Comparison of ENCODE assay signal across 8 cellular contexts in the genomic region with DNA sequence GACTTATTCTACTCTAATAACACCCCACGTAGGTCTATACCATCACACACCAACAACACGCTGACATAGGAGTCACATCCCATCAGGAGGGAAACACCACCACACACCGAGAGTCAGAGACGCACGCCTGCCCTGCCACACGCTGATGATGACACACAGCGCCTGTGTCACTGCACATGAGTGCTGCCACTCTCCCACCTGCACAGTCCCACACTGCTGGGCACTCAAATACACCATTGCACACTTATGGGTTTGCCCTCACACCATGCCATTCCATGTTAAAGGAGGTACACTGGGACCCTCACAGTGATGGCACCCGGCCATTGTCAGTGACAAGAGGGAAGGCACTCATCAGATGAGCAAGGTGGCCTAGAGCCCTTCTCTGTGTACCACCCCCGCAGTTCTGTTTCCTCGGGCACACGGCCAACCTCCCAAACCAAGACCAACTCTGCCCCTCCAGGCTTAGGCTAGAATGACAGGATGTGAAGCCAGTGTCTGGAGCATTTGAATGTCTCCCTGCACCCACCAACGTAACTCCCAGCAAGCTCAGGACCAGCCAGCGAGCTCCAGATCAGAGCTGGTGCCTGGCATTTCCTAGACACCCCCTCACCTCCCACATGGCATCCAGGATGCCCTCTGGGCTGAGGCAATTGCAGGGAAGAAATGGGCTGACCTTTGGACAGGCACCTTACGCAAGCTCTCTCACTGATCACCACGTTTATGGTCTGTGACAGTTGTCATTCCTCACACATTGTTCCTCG. TPM values are rescaled to one million over a fixed set of nuclear protein-coding genes. Genes with fewer than 3 reads are reported as not detected.
DNase-seq lines count a peak whose midpoint lies in the region; ATAC-seq and TF ChIP-seq lines count a peak whose summit lies in the region.

No MANE protein-coding gene starts in this region.

- no peak overlapping the region for H3K27ac ChIP-seq in PC-3 (ENCODE audit: low read length)
- H3K27ac ChIP-seq in thyroid gland = no peak overlapping the region

- no TSS peak for BruUV-seq in PC-3 (replicated peaks; lab: Mats Ljungman, UMichigan)

- 0 out of 2 replicates have a peak, but pooled peaks have one; percentile 18 for ATAC-seq in PC-3
- ATAC-seq in GM19455 (IDR thresholded peaks at IDR 0.05; ENCODE audit: unreplicated experiment) = no peak
- no peak for ATAC-seq in HG03442 (IDR thresholded peaks at IDR 0.05; ENCODE audit: unreplicated experiment)

- POLR2A ChIA-PET in PC-3 (lab: Charles Lee; ENCODE audit: unreplicated experiment) = no interaction called here

- peak; percentile 35; the same call in 1 of the 2 replicates for TF ChIP-seq CTCF in HFFc6 (IDR thresholded peaks at IDR 0.05)
- peak; percentile 56 for TF ChIP-seq CTCF in PC-3 (conservative IDR thresholded peaks at IDR 0.05; ENCODE audit: low read depth, low read length)
- TF ChIP-seq CTCF in thyroid gland (IDR thresholded peaks at IDR 0.05) = no peak

- intact Hi-C loops in PC-3 (cut with micrococcal nuclease) (no loop called here), thyroid gland (cut with DNase I) (no loop called here)

- H3K4me3 ChIP-seq in PC-3 (ENCODE audit: low read length) (no peak overlapping the region), thyroid gland (replicated peaks in 1 of 3) (no peak overlapping the region)

- peak; percentile 32 for DNase-seq in DMS153 treated with DMSO at 0.1 percent for 48 hours (lab: John Stamatoyannopoulos, UW; ENCODE audit: unreplicated experiment)
- peak; percentile 2 for DNase-seq in HFFc6
- peak; percentile 35 for DNase-seq in PC-3
- DNase-seq in kidney tubule cell (ENCODE audit: low spot score) = peak; percentile 6
- DNase-seq in thyroid gland = no peak
- DNase-seq in NCI-H1930 (lab: John Stamatoyannopoulos, UW) = no peak

- H3K4me2 ChIP-seq in PC-3 (ENCODE audit: low read length) = no peak overlapping the region

- no peaks in the 10 kb centered on the region for H3K4me1 Mint-ChIP-seq in HFFc6 (ENCODE audit: low read depth)

- H3K27me3 ChIP-seq in PC-3 (ENCODE audit: low read length) (no peaks in the 10 kb centered on the region; the same call in 1 of the 2 replicates), thyroid gland (peaks cover 5% of the 10 kb centered on the region)

- H3K27ac Mint-ChIP-seq in HFFc6 = no peak overlapping the region

- no peaks in the 10 kb centered on the region for H3F3A ChIP-seq in PC-3 (ENCODE audit: low read length, unreplicated experiment)

- H4K20me1 ChIP-seq in PC-3 (ENCODE audit: low read length) = no peaks in the 10 kb centered on the region

- no peak for TF ChIP-seq POLR2A in thyroid gland (IDR thresholded peaks at IDR 0.05)

- no peak overlapping the region for H3K9ac ChIP-seq in PC-3 (ENCODE audit: low read length)

- peaks cover 22% of the 10 kb centered on the region for H3K27me3 Mint-ChIP-seq in HFFc6 (ENCODE audit: insufficient read depth)

- H3K4me1 ChIP-seq in PC-3 (ENCODE audit: insufficient read depth, low read length) (no peaks in the 10 kb centered on the region), thyroid gland (peaks cover 0 to 5% of the 10 kb centered on the region in 2 donors)

- CTCF ChIA-PET in PC-3 (lab: Charles Lee) = no interaction called here

- H3K36me3 ChIP-seq in PC-3 (ENCODE audit: low read depth, low read length) = no peaks in the 10 kb centered on the region
- no peaks in the 10 kb centered on the region for H3K36me3 ChIP-seq in thyroid gland

- no peaks in the 10 kb centered on the region for H3K9me2 ChIP-seq in PC-3 (replicated peaks; ENCODE audit: low read length)

- H3K36me3 Mint-ChIP-seq in HFFc6 (ENCODE audit: low read depth) = no peaks in the 10 kb centered on the region

- no peak overlapping the region for H3K4me3 Mint-ChIP-seq in HFFc6

- H3K79me2 ChIP-seq in PC-3 (ENCODE audit: low read length) = no peaks in the 10 kb centered on the region

- H3K9me3 Mint-ChIP-seq in HFFc6 = no peaks in the 10 kb centered on the region

- no peak overlapping the region for H2AFZ ChIP-seq in PC-3 (ENCODE audit: low read length)

- H3K9me3 ChIP-seq in PC-3 (ENCODE audit: low read length) (no peaks in the 10 kb centered on the region), thyroid gland (no peaks in the 10 kb centered on the region)

- 60 to 74% methylated on average over 12 to 16 of the region's 16 CpGs for WGBS in thyroid gland, 2 donors

RNA-seq across cellular contexts. Expression of gene CPLX2, which starts 3.6 kb away (rescaled TPM):
- not detected for total RNA-seq in HFFc6 (2021; fragmentation: NEBNext Ultra II Directional; extraction: Animal tissue kit (Norgen Biotek cat#: 25700))
- 0.26 and 0.58 TPM in 2 replicates for total RNA-seq in PC-3 (2014; rRNA removed)
- total RNA-seq in thyroid gland = 1 to 10 TPM in 1 of 4 donors, under 1 TPM in 1, not detected in 2; under 0.01 to 1.6 TPM

Comparison
In these comparisons a context has a peak if more than half of its experiments do, and no peak if none do; other contexts are left out.
1. DNase-seq: peak in DMS153 treated with DMSO at 0.1 percent for 48 hours (single experiment), HFFc6 (single experiment), PC-3 (single experiment) and kidney tubule cell (single experiment); none in thyroid gland (0 of 2) and NCI-H1930 (0 of 2).
2. CTCF ChIP-seq: peak in HFFc6 (single experiment) and PC-3 (single experiment); none in thyroid gland (0 of 6).